Comparison of ENCODE assay signal across 2 cellular contexts in the genomic region with DNA sequence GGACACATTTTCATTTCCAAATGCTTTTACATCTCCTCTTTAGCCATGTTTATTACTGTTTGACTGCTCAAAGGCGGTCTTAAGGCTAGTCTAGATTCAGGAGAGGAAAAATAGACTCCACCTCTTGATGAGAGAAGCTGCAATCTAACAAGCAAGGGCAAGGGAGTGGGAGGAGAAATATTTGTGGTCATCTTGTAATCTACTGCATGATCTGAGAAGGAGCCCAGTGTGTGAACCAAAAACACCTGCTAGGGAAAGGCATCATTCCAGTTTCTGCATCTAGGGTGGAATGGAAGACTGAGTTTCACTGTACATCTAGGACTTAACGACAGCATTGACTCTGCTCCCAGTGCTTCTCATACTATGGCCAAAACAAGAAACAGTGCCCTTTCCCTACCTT.
TF ChIP-seq lines count a peak whose summit lies in the region.

No MANE protein-coding gene starts in this region.

TF ChIP-seq in A549, 52 proteins besides CTCF, POLR2A, EP300 and RAD21 (continued from another document):
- TF ChIP-seq, protein P1, sequence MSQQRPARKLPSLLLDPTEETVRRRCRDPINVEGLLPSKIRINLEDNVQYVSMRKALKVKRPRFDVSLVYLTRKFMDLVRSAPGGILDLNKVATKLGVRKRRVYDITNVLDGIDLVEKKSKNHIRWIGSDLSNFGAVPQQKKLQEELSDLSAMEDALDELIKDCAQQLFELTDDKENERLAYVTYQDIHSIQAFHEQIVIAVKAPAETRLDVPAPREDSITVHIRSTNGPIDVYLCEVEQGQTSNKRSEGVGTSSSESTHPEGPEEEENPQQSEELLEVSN (IDR thresholded peaks at IDR 0.05; ENCODE audit: borderline replicate concordance, low read depth) = no peak
- TF ChIP-seq GATA3 (IDR thresholded peaks at IDR 0.05; ENCODE audit: borderline replicate concordance) (no peak), RNF2 (IDR thresholded peaks at IDR 0.05; ENCODE audit: borderline replicate concordance, low read depth) (no peak), CEBPB (IDR thresholded peaks at IDR 0.05) (no peak), SREBF2 (IDR thresholded peaks at IDR 0.05) (no peak), ZC3H11A (IDR thresholded peaks at IDR 0.05) (no peak)
- TF ChIP-seq, protein P2, sequence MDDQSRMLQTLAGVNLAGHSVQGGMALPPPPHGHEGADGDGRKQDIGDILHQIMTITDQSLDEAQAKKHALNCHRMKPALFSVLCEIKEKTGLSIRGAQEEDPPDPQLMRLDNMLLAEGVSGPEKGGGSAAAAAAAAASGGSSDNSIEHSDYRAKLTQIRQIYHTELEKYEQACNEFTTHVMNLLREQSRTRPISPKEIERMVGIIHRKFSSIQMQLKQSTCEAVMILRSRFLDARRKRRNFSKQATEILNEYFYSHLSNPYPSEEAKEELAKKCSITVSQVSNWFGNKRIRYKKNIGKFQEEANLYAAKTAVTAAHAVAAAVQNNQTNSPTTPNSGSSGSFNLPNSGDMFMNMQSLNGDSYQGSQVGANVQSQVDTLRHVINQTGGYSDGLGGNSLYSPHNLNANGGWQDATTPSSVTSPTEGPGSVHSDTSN (IDR thresholded peaks at IDR 0.05) = no peak

TF ChIP-seq in WTC11, 78 proteins besides CTCF, POLR2A, EP300 and RAD21 (continued from another document):
- TF ChIP-seq, protein P3, sequence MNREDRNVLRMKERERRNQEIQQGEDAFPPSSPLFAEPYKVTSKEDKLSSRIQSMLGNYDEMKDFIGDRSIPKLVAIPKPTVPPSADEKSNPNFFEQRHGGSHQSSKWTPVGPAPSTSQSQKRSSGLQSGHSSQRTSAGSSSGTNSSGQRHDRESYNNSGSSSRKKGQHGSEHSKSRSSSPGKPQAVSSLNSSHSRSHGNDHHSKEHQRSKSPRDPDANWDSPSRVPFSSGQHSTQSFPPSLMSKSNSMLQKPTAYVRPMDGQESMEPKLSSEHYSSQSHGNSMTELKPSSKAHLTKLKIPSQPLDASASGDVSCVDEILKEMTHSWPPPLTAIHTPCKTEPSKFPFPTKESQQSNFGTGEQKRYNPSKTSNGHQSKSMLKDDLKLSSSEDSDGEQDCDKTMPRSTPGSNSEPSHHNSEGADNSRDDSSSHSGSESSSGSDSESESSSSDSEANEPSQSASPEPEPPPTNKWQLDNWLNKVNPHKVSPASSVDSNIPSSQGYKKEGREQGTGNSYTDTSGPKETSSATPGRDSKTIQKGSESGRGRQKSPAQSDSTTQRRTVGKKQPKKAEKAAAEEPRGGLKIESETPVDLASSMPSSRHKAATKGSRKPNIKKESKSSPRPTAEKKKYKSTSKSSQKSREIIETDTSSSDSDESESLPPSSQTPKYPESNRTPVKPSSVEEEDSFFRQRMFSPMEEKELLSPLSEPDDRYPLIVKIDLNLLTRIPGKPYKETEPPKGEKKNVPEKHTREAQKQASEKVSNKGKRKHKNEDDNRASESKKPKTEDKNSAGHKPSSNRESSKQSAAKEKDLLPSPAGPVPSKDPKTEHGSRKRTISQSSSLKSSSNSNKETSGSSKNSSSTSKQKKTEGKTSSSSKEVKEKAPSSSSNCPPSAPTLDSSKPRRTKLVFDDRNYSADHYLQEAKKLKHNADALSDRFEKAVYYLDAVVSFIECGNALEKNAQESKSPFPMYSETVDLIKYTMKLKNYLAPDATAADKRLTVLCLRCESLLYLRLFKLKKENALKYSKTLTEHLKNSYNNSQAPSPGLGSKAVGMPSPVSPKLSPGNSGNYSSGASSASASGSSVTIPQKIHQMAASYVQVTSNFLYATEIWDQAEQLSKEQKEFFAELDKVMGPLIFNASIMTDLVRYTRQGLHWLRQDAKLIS (CRISPR knock-in tag; IDR thresholded peaks at IDR 0.05; ENCODE audit: borderline replicate concordance) = no peak
- TF ChIP-seq MXD4 (CRISPR knock-in tag; IDR thresholded peaks at IDR 0.05; ENCODE audit: borderline replicate concordance) (no peak), ZNF219 (CRISPR knock-in tag; IDR thresholded peaks at IDR 0.05; ENCODE audit: borderline replicate concordance) (no peak), IRF2 (CRISPR knock-in tag; IDR thresholded peaks at IDR 0.05; ENCODE audit: borderline replicate concordance, low read depth) (no peak), ZNF671 (CRISPR knock-in tag; IDR thresholded peaks at IDR 0.05) (no peak), FOXK1 (CRISPR knock-in tag; IDR thresholded peaks at IDR 0.05) (no peak), CBFB (CRISPR knock-in tag; IDR thresholded peaks at IDR 0.05; ENCODE audit: low read depth) (no peak), PRRX2 (CRISPR knock-in tag; IDR thresholded peaks at IDR 0.05) (no peak), ZNF263 (CRISPR knock-in tag; IDR thresholded peaks at IDR 0.05; ENCODE audit: low read depth) (no peak), RORB (CRISPR knock-in tag; IDR thresholded peaks at IDR 0.05) (no peak), SMAD4 (CRISPR knock-in tag; IDR thresholded peaks at IDR 0.05) (no peak), NR3C1 (CRISPR knock-in tag; conservative IDR thresholded peaks at IDR 0.05; ENCODE audit: low read depth) (no peak)
- TF ChIP-seq, protein P4, sequence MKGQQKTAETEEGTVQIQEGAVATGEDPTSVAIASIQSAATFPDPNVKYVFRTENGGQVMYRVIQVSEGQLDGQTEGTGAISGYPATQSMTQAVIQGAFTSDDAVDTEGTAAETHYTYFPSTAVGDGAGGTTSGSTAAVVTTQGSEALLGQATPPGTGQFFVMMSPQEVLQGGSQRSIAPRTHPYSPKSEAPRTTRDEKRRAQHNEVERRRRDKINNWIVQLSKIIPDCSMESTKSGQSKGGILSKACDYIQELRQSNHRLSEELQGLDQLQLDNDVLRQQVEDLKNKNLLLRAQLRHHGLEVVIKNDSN (CRISPR knock-in tag; IDR thresholded peaks at IDR 0.05) = no peak
- TF ChIP-seq, protein P5, sequence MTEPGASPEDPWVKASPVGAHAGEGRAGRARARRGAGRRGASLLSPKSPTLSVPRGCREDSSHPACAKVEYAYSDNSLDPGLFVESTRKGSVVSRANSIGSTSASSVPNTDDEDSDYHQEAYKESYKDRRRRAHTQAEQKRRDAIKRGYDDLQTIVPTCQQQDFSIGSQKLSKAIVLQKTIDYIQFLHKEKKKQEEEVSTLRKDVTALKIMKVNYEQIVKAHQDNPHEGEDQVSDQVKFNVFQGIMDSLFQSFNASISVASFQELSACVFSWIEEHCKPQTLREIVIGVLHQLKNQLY (CRISPR knock-in tag; IDR thresholded peaks at IDR 0.05) = no peak
- TF ChIP-seq, protein P6, sequence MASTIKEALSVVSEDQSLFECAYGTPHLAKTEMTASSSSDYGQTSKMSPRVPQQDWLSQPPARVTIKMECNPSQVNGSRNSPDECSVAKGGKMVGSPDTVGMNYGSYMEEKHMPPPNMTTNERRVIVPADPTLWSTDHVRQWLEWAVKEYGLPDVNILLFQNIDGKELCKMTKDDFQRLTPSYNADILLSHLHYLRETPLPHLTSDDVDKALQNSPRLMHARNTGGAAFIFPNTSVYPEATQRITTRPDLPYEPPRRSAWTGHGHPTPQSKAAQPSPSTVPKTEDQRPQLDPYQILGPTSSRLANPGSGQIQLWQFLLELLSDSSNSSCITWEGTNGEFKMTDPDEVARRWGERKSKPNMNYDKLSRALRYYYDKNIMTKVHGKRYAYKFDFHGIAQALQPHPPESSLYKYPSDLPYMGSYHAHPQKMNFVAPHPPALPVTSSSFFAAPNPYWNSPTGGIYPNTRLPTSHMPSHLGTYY (CRISPR knock-in tag; IDR thresholded peaks at IDR 0.05) = no peak
- TF ChIP-seq, protein P7, sequence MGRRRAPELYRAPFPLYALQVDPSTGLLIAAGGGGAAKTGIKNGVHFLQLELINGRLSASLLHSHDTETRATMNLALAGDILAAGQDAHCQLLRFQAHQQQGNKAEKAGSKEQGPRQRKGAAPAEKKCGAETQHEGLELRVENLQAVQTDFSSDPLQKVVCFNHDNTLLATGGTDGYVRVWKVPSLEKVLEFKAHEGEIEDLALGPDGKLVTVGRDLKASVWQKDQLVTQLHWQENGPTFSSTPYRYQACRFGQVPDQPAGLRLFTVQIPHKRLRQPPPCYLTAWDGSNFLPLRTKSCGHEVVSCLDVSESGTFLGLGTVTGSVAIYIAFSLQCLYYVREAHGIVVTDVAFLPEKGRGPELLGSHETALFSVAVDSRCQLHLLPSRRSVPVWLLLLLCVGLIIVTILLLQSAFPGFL (CRISPR knock-in tag; IDR thresholded peaks at IDR 0.05; ENCODE audit: borderline replicate concordance) = no peak
- TF ChIP-seq, protein P8, sequence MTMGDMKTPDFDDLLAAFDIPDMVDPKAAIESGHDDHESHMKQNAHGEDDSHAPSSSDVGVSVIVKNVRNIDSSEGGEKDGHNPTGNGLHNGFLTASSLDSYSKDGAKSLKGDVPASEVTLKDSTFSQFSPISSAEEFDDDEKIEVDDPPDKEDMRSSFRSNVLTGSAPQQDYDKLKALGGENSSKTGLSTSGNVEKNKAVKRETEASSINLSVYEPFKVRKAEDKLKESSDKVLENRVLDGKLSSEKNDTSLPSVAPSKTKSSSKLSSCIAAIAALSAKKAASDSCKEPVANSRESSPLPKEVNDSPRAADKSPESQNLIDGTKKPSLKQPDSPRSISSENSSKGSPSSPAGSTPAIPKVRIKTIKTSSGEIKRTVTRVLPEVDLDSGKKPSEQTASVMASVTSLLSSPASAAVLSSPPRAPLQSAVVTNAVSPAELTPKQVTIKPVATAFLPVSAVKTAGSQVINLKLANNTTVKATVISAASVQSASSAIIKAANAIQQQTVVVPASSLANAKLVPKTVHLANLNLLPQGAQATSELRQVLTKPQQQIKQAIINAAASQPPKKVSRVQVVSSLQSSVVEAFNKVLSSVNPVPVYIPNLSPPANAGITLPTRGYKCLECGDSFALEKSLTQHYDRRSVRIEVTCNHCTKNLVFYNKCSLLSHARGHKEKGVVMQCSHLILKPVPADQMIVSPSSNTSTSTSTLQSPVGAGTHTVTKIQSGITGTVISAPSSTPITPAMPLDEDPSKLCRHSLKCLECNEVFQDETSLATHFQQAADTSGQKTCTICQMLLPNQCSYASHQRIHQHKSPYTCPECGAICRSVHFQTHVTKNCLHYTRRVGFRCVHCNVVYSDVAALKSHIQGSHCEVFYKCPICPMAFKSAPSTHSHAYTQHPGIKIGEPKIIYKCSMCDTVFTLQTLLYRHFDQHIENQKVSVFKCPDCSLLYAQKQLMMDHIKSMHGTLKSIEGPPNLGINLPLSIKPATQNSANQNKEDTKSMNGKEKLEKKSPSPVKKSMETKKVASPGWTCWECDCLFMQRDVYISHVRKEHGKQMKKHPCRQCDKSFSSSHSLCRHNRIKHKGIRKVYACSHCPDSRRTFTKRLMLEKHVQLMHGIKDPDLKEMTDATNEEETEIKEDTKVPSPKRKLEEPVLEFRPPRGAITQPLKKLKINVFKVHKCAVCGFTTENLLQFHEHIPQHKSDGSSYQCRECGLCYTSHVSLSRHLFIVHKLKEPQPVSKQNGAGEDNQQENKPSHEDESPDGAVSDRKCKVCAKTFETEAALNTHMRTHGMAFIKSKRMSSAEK (CRISPR knock-in tag; IDR thresholded peaks at IDR 0.05; ENCODE audit: borderline replicate concordance) = no peak
- TF ChIP-seq, protein P9, sequence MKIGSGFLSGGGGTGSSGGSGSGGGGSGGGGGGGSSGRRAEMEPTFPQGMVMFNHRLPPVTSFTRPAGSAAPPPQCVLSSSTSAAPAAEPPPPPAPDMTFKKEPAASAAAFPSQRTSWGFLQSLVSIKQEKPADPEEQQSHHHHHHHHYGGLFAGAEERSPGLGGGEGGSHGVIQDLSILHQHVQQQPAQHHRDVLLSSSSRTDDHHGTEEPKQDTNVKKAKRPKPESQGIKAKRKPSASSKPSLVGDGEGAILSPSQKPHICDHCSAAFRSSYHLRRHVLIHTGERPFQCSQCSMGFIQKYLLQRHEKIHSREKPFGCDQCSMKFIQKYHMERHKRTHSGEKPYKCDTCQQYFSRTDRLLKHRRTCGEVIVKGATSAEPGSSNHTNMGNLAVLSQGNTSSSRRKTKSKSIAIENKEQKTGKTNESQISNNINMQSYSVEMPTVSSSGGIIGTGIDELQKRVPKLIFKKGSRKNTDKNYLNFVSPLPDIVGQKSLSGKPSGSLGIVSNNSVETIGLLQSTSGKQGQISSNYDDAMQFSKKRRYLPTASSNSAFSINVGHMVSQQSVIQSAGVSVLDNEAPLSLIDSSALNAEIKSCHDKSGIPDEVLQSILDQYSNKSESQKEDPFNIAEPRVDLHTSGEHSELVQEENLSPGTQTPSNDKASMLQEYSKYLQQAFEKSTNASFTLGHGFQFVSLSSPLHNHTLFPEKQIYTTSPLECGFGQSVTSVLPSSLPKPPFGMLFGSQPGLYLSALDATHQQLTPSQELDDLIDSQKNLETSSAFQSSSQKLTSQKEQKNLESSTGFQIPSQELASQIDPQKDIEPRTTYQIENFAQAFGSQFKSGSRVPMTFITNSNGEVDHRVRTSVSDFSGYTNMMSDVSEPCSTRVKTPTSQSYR (CRISPR knock-in tag; IDR thresholded peaks at IDR 0.05) = no peak
